Comparison of ENCODE assay signal across 15 cellular contexts in genomic region chr13:50612717-50613116, GRCh38.
DNase-seq lines count a peak whose midpoint lies in the region; ATAC-seq, FAIRE-seq and TF ChIP-seq lines count a peak whose summit lies in the region.
"Had no signal": no experiment of that assay in that cellular context is flagged by ENCODE, and none has a peak within 500 bp of the region (broad histone marks: within the 10 kb centered on the region; RNA-seq: fewer than 3 reads in every experiment).

No MANE protein-coding gene starts in this region.

- intact Hi-C loops in GM12878 (cut with micrococcal nuclease; ENCODE audit: unreplicated experiment): no loop called here

- no peak overlapping the region for H3K4me3 Mint-ChIP-seq in nephron progenitor cell
- H3K4me3 Mint-ChIP-seq: T-cell had no signal

- H3K27me3 Mint-ChIP-seq in nephron progenitor cell (ENCODE audit: low read depth, poor library complexity): peaks cover 4% of the 10 kb centered on the region

- H3K36me3 Mint-ChIP-seq in nephron progenitor cell (ENCODE audit: low read depth): no peaks in the 10 kb centered on the region
- H3K36me3 Mint-ChIP-seq: T-cell had no signal

- no peaks in the 10 kb centered on the region for H3K79me2 ChIP-seq in Karpas-422 (ENCODE audit: low read length)
- H3K79me2 ChIP-seq in GM12878 (ENCODE audit: control insufficient read depth, insufficient read depth, low read length): no peaks in the 10 kb centered on the region

- CTCF ChIA-PET in GM12878 (lab: Yijun Ruan, JAX): interaction anchor here (1.3 kb wide), 1 partner anchor 15 kb away, joined by 10 read pairs; no protein-coding TSS in a partner anchor

- H3K36me3 ChIP-seq in Karpas-422 (ENCODE audit: insufficient read depth, low read length): no peaks in the 10 kb centered on the region
- H3K36me3 ChIP-seq in GM12878 (ENCODE audit: control insufficient read depth in 2 of 2, insufficient read depth in 2 of 2, low read length in 1 of 2): no peaks in the 10 kb centered on the region

- TF ChIP-seq RAD21 in GM12878 (IDR thresholded peaks at IDR 0.05; ENCODE audit: insufficient read depth, low read depth, low read length): 0 out of 2 replicates have a peak, but pooled peaks have one; percentile 18

- TF ChIP-seq POLR2A in GM12878 (IDR thresholded peaks at IDR 0.05; ENCODE audit: low read depth, low read length): no peak

- H3K9me2 ChIP-seq in Karpas-422 (replicated peaks; ENCODE audit: insufficient read depth, low read length): no peaks in the 10 kb centered on the region

- H4K20me1 ChIP-seq in Karpas-422 (ENCODE audit: insufficient read depth, low read depth, low read length) (no peaks in the 10 kb centered on the region), GM12878 (ENCODE audit: control insufficient read depth, insufficient read depth) (no peaks in the 10 kb centered on the region)

- H3K4me3 ChIP-seq in Karpas-422 (ENCODE audit: low read length) (no peak overlapping the region), GM12878 (no peak overlapping the region)

- SMC1A ChIA-PET in GM12878 (lab: Charles Lee; ENCODE audit: uncharacterized antibody, unreplicated experiment): interaction anchor here (0.9 to 1.3 kb wide), 2 partner anchors 22 to 35 kb away, joined by 3 to 4 read pairs; no protein-coding TSS in a partner anchor

- peaks cover 54% of the 10 kb centered on the region for H3K4me1 Mint-ChIP-seq in nephron progenitor cell

- no peak overlapping the region for H3K27ac Mint-ChIP-seq in nephron progenitor cell
- H3K27ac Mint-ChIP-seq: T-cell had no signal

- no peak for FAIRE-seq in GM12878 (lab: Jason Lieb, UNC)
- FAIRE-seq: A204.1, G401.6, H54 had no signal

- RAD21 ChIA-PET in GM12878 (lab: Charles Lee; ENCODE audit: unreplicated experiment): interaction anchor here (0.7 to 1.5 kb wide), 2 partner anchors 188 to 299 kb away, joined by 3 to 6 read pairs; no protein-coding TSS in a partner anchor

- H3K9me3 ChIP-seq in Karpas-422 (ENCODE audit: low read length) (no peaks in the 10 kb centered on the region), GM12878 (replicated peaks; ENCODE audit: control insufficient read depth, insufficient read depth, low read length) (no peaks in the 10 kb centered on the region)

- no peak for TF ChIP-seq EP300 in GM12878 (IDR thresholded peaks at IDR 0.05; ENCODE audit: borderline replicate concordance in 1 of 2, control insufficient read depth in 1 of 2, low read depth in 2 of 2, low read length in 2 of 2)

- no peak overlapping the region for H2AFZ ChIP-seq in Karpas-422 (ENCODE audit: low read length)
- H2AFZ ChIP-seq in GM12878 (ENCODE audit: control insufficient read depth, low read depth, low read length): no peak overlapping the region

- ATAC-seq in GM12878 (peak; percentile 66), GM21367 (IDR thresholded peaks at IDR 0.05; ENCODE audit: unreplicated experiment) (no peak), GM18858 (IDR thresholded peaks at IDR 0.05; ENCODE audit: unreplicated experiment) (no peak)
- ATAC-seq: T-cell had no signal

- POLR2A ChIA-PET in GM12878 (lab: Charles Lee): no interaction called here

- H3K9ac ChIP-seq in Karpas-422 (ENCODE audit: low read length) (no peak overlapping the region), GM12878 (ENCODE audit: control insufficient read depth, insufficient read depth, low read length) (no peak overlapping the region)

- no TSS peak for BruUV-seq in GM12878 (replicated peaks; lab: Mats Ljungman, UMichigan)

- no peaks in the 10 kb centered on the region for H3K27me3 ChIP-seq in Karpas-422 (ENCODE audit: low read length)
- no peaks in the 10 kb centered on the region; a peak in 1 of 4 replicates for H3K27me3 ChIP-seq in GM12878 (replicated peaks in 1 of 2; ENCODE audit: control insufficient read depth in 2 of 2, insufficient read depth in 2 of 2, low read length in 1 of 2)

- H3K4me1 ChIP-seq in Karpas-422 (ENCODE audit: low read length): peaks cover 35% of the 10 kb centered on the region
- H3K4me1 ChIP-seq in GM12878 (ENCODE audit: control insufficient read depth, insufficient read depth, low read length): no peaks in the 10 kb centered on the region

- in situ Hi-C loops in GM12878 (cut with MboI): no loop called here

- H3K4me2 ChIP-seq in Karpas-422 (ENCODE audit: low read depth, low read length, poor library complexity, severe bottlenecking): no peak overlapping the region
- no peak overlapping the region for H3K4me2 ChIP-seq in GM12878 (ENCODE audit: control insufficient read depth, insufficient read depth)

- WGBS in GM12878 (ENCODE audit: insufficient coverage, insufficient replicate concordance, low lambda C conversion rate, missing lambda C conversion rate): 2% methylated on average over 3 of the region's 3 CpGs

- DNase-seq in NCI-H1417 (lab: John Stamatoyannopoulos, UW) (peak in 2 of 3 experiments; percentile 29 to 35), NCI-H1417 treated with DMSO at 0.1 percent for 48 hours (lab: John Stamatoyannopoulos, UW) (no peak), Karpas-422 (peak; percentile 73), GM12878 (ENCODE audit: low read depth, low spot score) (no peak), nephron progenitor cell (peak; percentile 12), NCI-H146 treated with DMSO at 0.1 percent for 48 hours (lab: John Stamatoyannopoulos, UW; ENCODE audit: unreplicated experiment) (no peak)
- DNase-seq: NCI-H1694, NCI-H774, T-cell had no signal

- TF ChIP-seq CTCF in GM12878 (IDR thresholded peaks at IDR 0.05 in 2 of 3, conservative IDR thresholded peaks at IDR 0.05 in 1 of 3; ENCODE audit: control insufficient read depth in 2 of 3, extremely low read depth in 1 of 3, insufficient read depth in 1 of 3, low read depth in 3 of 3, low read length in 3 of 3): peak in 1 of 3 experiments; percentile 11; a peak in 1 of 6 replicates
- TF ChIP-seq CTCF in nephron progenitor cell (IDR thresholded peaks at IDR 0.05): no peak

- H3K27ac ChIP-seq in Karpas-422 (ENCODE audit: low read length) (no peak overlapping the region), GM12878 (ENCODE audit: control insufficient read depth, insufficient read depth) (no peak overlapping the region)
- H3K27ac ChIP-seq: C4-2B had no signal

- no peaks in the 10 kb centered on the region for H3K9me3 Mint-ChIP-seq in nephron progenitor cell
- H3K9me3 Mint-ChIP-seq: T-cell had no signal

TF ChIP-seq in GM12878, 131 proteins besides CTCF, POLR2A, EP300 and RAD21 (continues in another document):
- TF ChIP-seq MEF2A (IDR thresholded peaks at IDR 0.05; ENCODE audit: insufficient read depth, low read depth, low read length) (no peak), NFXL1 (IDR thresholded peaks at IDR 0.05; ENCODE audit: borderline replicate concordance) (no peak), SMAD1 (IDR thresholded peaks at IDR 0.05; ENCODE audit: low read depth, partially characterized antibody) (no peak), ZNF687 (IDR thresholded peaks at IDR 0.05) (no peak), ZNF384 (IDR thresholded peaks at IDR 0.05; ENCODE audit: borderline replicate concordance, low read depth, low read length) (no peak), ASH2L (IDR thresholded peaks at IDR 0.05; ENCODE audit: borderline replicate concordance, low read depth) (no peak), RCOR1 (conservative IDR thresholded peaks at IDR 0.05; ENCODE audit: low read depth, low read length) (no peak)
- TF ChIP-seq, protein P1, sequence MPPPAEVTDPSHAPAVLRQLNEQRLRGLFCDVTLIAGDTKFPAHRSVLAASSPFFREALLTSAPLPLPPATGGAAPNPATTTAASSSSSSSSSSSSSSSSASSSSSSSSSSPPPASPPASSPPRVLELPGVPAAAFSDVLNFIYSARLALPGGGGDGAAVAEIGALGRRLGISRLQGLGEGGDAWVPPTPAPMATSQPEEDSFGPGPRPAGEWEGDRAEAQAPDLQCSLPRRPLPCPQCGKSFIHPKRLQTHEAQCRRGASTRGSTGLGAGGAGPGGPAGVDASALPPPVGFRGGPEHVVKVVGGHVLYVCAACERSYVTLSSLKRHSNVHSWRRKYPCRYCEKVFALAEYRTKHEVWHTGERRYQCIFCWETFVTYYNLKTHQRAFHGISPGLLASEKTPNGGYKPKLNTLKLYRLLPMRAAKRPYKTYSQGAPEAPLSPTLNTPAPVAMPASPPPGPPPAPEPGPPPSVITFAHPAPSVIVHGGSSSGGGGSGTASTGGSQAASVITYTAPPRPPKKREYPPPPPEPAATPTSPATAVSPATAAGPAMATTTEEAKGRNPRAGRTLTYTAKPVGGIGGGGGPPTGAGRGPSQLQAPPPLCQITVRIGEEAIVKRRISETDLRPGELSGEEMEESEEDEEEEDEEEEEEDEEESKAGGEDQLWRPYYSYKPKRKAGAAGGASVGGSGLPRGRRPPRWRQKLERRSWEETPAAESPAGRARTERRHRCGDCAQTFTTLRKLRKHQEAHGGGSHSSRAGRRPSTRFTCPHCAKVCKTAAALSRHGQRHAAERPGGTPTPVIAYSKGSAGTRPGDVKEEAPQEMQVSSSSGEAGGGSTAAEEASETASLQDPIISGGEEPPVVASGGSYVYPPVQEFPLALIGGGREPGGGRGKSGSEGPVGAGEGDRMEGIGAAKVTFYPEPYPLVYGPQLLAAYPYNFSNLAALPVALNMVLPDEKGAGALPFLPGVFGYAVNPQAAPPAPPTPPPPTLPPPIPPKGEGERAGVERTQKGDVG (CRISPR knock-in tag; IDR thresholded peaks at IDR 0.05): no peak

Comparison
In these comparisons a context has a peak if more than half of its experiments do, and no peak if none do; other contexts are left out.
1. DNase-seq: peak in NCI-H1417 (2 of 3), Karpas-422 (single experiment) and nephron progenitor cell (single experiment); none in NCI-H1417 treated with DMSO at 0.1 percent for 48 hours (single experiment), GM12878 (single experiment) and NCI-H146 treated with DMSO at 0.1 percent for 48 hours (single experiment).